ENCODE assay signal across 8 cellular contexts in genomic region chr20:34390769-34391447, GRCh38. TPM values are rescaled to one million over a fixed set of nuclear protein-coding genes. Genes with fewer than 3 reads are reported as not detected.
DNase-seq lines count a peak whose midpoint lies in the region; ATAC-seq and TF ChIP-seq lines count a peak whose summit lies in the region.

No MANE protein-coding gene starts in this region.

- no peak for TF ChIP-seq CTCF in epithelial cell of esophagus (IDR thresholded peaks at IDR 0.05; ENCODE audit: insufficient read depth, low read depth, low read length, missing control alignments)

- H3K9me3 ChIP-seq in SJCRH30 (replicated peaks), result no peaks in the 10 kb centered on the region

- ATAC-seq in GM21576 (IDR thresholded peaks at IDR 0.05; ENCODE audit: unreplicated experiment), result no peak

- DNase-seq in GOT3 (lab: John Stamatoyannopoulos, UW) (peak; percentile 59), SJCRH30 (peak; percentile 72 to 82), epithelial cell of esophagus (ENCODE audit: low read depth) (peak; percentile 88), skeletal muscle cell (ENCODE audit: low read depth) (peak; percentile 51), HuH-7 (ENCODE audit: low spot score) (no peak), NCI-H748 (lab: John Stamatoyannopoulos, UW; ENCODE audit: unreplicated experiment) (no peak), cerebellar nuclear complex (lab: John Stamatoyannopoulos, UW) (no peak)

- H3K36me3 ChIP-seq in SJCRH30, result peaks cover 50% of the 10 kb centered on the region

- H3K4me1 ChIP-seq in SJCRH30, result peaks cover 20% of the 10 kb centered on the region

- no peaks in the 10 kb centered on the region for H3K27me3 ChIP-seq in SJCRH30

- peak overlapping the region; percentile 6; the same call in 1 of the 2 replicates for H3K27ac ChIP-seq in SJCRH30

- H3K4me3 ChIP-seq in SJCRH30 (no peak overlapping the region), epithelial cell of esophagus (ENCODE audit: low read length) (no peak overlapping the region), skeletal muscle cell (ENCODE audit: low read depth, low read length) (no peak overlapping the region)

RNA-seq across cellular contexts. Expression of gene ITCH, which starts 27.8 kb away (rescaled TPM):
- 89.5 and 91.1 TPM in 2 replicates for total RNA-seq in SJCRH30 (2014; rRNA removed; shearing (Covaris generic))

Comparison
In these comparisons a context has a peak if more than half of its experiments do, and no peak if none do; other contexts are left out.
1. DNase-seq: peak in GOT3 (single experiment), SJCRH30 (2 of 2), epithelial cell of esophagus (single experiment) and skeletal muscle cell (single experiment); none in HuH-7 (single experiment), NCI-H748 (single experiment) and cerebellar nuclear complex (0 of 2).